8 cellular contexts compared by ENCODE assay signal in the genomic region with DNA sequence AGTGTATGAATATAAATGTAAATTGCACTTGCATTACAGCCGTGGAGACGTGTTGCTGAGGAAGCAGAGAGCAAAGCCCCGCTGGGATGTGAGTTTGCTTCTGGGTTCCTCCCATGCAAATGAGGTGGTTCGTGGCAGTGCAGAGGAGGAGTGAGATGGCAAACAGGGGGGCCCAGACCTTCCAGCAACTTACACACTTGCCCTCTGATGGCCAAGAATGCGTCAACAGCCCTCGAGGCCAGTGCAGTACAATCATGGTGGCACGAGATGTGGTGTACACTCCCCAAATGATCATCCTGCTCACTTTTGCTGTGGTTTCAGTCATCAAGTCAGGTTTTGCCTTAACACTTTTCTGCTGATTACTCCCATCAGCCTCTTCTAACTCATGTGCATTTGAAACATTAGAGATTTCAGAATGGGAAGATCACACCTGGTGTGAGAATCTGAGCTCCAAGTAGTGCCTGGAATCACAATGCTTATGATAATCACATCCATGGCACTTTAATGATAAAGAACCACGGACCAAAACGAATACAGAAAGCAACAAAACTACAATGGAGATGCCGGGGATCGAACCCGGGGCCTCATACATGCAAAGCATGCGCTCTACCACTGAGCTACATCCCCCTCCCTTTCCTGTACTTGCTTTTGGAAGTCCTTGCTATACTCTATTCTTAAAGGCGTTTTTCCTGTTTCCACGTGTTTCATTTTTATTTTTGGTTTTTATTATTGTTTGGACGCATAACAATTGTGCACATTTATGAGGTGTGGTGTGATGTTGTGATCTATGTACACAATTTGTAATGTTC. TPM values are rescaled to one million over a fixed set of nuclear protein-coding genes. Genes with fewer than 3 reads are reported as not detected.
DNase-seq lines count a peak whose midpoint lies in the region; ATAC-seq, FAIRE-seq and TF ChIP-seq lines count a peak whose summit lies in the region.

No MANE protein-coding gene starts in this region.

- H4K20me1 ChIP-seq in K562 (replicated peaks; ENCODE audit: control insufficient read depth, insufficient read depth, low read length) = no peaks in the 10 kb centered on the region
- H4K20me1 ChIP-seq in keratinocyte (ENCODE audit: control insufficient read depth, extremely low read depth, insufficient read depth, low read length) = no peaks in the 10 kb centered on the region

- ATAC-seq in GM18508 (IDR thresholded peaks at IDR 0.05; ENCODE audit: insufficient read depth, unreplicated experiment) = peak; percentile 29
- peak; percentile 47 for ATAC-seq in HG02870 (IDR thresholded peaks at IDR 0.05; ENCODE audit: unreplicated experiment)
- peak; percentile 12 for ATAC-seq in K562

- CTCF ChIA-PET in K562 (lab: Yijun Ruan, JAX; ENCODE audit: low intra/inter-chr PET ratio) = no interaction called here

- DNase-seq in SJCRH30 = peak; percentile 67 to 82
- DNase-seq in K562 (ENCODE audit: extremely low read depth in 1 of 4, low spot score in 3 of 4) = peak; percentile 27 to 82 (median 43)
- no peak for DNase-seq in keratinocyte (ENCODE audit: low read depth, low spot score)
- DNase-seq in stimulated activated CD4-positive, alpha-beta T cell treated with anti-CD3 and anti-CD28 coated beads, Interleukin-4, amount 100 ng/mL, for 24 hours = peak; percentile 88
- DNase-seq in NCI-H2171 (lab: John Stamatoyannopoulos, UW) = no peak
- DNase-seq in SKM-1 treated with dmso at 0.1 percent for 144 hours (lab: John Stamatoyannopoulos, UW; ENCODE audit: unreplicated experiment) = no peak

- no peaks in the 10 kb centered on the region for H3K36me3 ChIP-seq in SJCRH30
- no peaks in the 10 kb centered on the region for H3K36me3 ChIP-seq in K562 (ENCODE audit: control insufficient read depth, insufficient read depth, low read length)
- no peaks in the 10 kb centered on the region for H3K36me3 ChIP-seq in keratinocyte (ENCODE audit: control insufficient read depth in 2 of 2, extremely low read depth in 1 of 2, insufficient read depth in 2 of 2, low read length in 2 of 2)

- no peak for TF ChIP-seq RAD21 in K562 (CRISPR knock-in tag; conservative IDR thresholded peaks at IDR 0.05 in 1 of 2, IDR thresholded peaks at IDR 0.05 in 1 of 2)

- H3K9ac ChIP-seq in K562 (ENCODE audit: insufficient read depth in 1 of 2, low read depth in 2 of 2, low read length in 2 of 2) = peak overlapping the region; percentile 50 to 67; a peak in 3 of 4 replicates
- peak overlapping the region; percentile 100 for H3K9ac ChIP-seq in keratinocyte (ENCODE audit: control insufficient read depth, extremely low read depth, insufficient read depth, low read length)

- dilution Hi-C loops in keratinocyte (cut with MboI; ENCODE audit: extremely low pct_ligation_motif_present, low sequenced_read_pairs) = no loop called here

- peak; percentile 82 for TF ChIP-seq EP300 in K562 (IDR thresholded peaks at IDR 0.05; ENCODE audit: low read length)

- no peaks in the 10 kb centered on the region for H3K9me1 ChIP-seq in K562 (ENCODE audit: control insufficient read depth, insufficient read depth, low read length)
- no peaks in the 10 kb centered on the region for H3K9me1 ChIP-seq in keratinocyte (ENCODE audit: control insufficient read depth, extremely low read depth, insufficient read depth, low read length)

- H3K27me3 ChIP-seq in SJCRH30 = no peaks in the 10 kb centered on the region
- no peaks in the 10 kb centered on the region for H3K27me3 ChIP-seq in K562 (ENCODE audit: control insufficient read depth in 2 of 2, insufficient read depth in 2 of 2, low read length in 2 of 2)
- no peaks in the 10 kb centered on the region for H3K27me3 ChIP-seq in keratinocyte (ENCODE audit: control insufficient read depth, extremely low read depth, insufficient read depth, low read length)

- H3K4me3 ChIP-seq in SJCRH30 (peak overlapping the region; percentile 55), K562 (peak overlapping the region; percentile 41), keratinocyte (ENCODE audit: control insufficient read depth in 2 of 3, extremely low read depth in 1 of 3, insufficient read depth in 2 of 3, low read depth in 1 of 3, low read length in 3 of 3) (peak overlapping the region in 1 of 3 experiments; percentile 47)

- H3K79me2 ChIP-seq in K562 (ENCODE audit: control insufficient read depth, insufficient read depth, low read length) (no peaks in the 10 kb centered on the region), keratinocyte (ENCODE audit: control insufficient read depth, insufficient read depth, low read length) (no peaks in the 10 kb centered on the region)

- H3K4me1 ChIP-seq in SJCRH30 (peaks cover 17% of the 10 kb centered on the region), K562 (replicated peaks in 1 of 2; ENCODE audit: control insufficient read depth in 2 of 2, insufficient read depth in 2 of 2, low read length in 2 of 2) (peaks cover 25 to 43% of the 10 kb centered on the region in 2 experiments), keratinocyte (ENCODE audit: control insufficient read depth, extremely low read depth, insufficient read depth, low read length) (peaks cover 59% of the 10 kb centered on the region)

- peak overlapping the region; percentile 95; the same call in 1 of the 2 replicates for H3K27ac ChIP-seq in SJCRH30
- peak overlapping the region; percentile 100 for H3K27ac ChIP-seq in K562 (ENCODE audit: extremely low read depth, low read depth, low read length)
- H3K27ac ChIP-seq in keratinocyte (ENCODE audit: control insufficient read depth, insufficient read depth, low read length) = peak overlapping the region; percentile 100

- TF ChIP-seq CTCF in K562 (IDR thresholded peaks at IDR 0.05 in 2 of 3, conservative IDR thresholded peaks at IDR 0.05 in 1 of 3; ENCODE audit: insufficient read depth in 2 of 3, low read depth in 1 of 3, low read length in 3 of 3) (no peak), keratinocyte (optimal IDR thresholded peaks at IDR 0.05 in 1 of 3, IDR thresholded peaks at IDR 0.05 in 1 of 3, conservative IDR thresholded peaks at IDR 0.05 in 1 of 3; ENCODE audit: extremely low read depth in 1 of 3, insufficient read depth in 2 of 3, low read length in 3 of 3) (no peak)

- no peaks in the 10 kb centered on the region for H3K9me3 ChIP-seq in SJCRH30 (replicated peaks)
- no peaks in the 10 kb centered on the region for H3K9me3 ChIP-seq in K562 (replicated peaks; ENCODE audit: control insufficient read depth, insufficient read depth, low read depth, low read length)
- no peaks in the 10 kb centered on the region for H3K9me3 ChIP-seq in keratinocyte (ENCODE audit: control insufficient read depth, low read depth, low read length)

- peak; percentile 56 for FAIRE-seq in K562 (lab: Jason Lieb, UNC)
- no peak for FAIRE-seq in keratinocyte (lab: Jason Lieb, UNC)

- TF ChIP-seq POLR2A in K562 (conservative IDR thresholded peaks at IDR 0.05) = no peak

- POLR2A ChIA-PET in K562 (lab: Yijun Ruan, JAX) = interaction anchor here (0.6 to 9.2 kb wide), 7 partner anchors 8 to 96 kb away, joined by 3 to 123 read pairs (median 12); partner anchors contain the start of gene UBC

- peak overlapping the region; percentile 92 for H2AFZ ChIP-seq in K562 (ENCODE audit: low read depth, low read length)
- H2AFZ ChIP-seq in keratinocyte (ENCODE audit: control insufficient read depth, low read length) = peak overlapping the region; percentile 57

- H3K4me2 ChIP-seq in K562 (ENCODE audit: insufficient read depth, low read length) (peak overlapping the region; percentile 87), keratinocyte (ENCODE audit: control insufficient read depth, extremely low read depth, insufficient read depth, low read depth, low read length) (peak overlapping the region; percentile 72)

- 4% methylated on average over 16 of the region's 16 CpGs for whole genome bisulfite sequencing in K562 (ENCODE audit: insufficient coverage, low coverage, missing lambda C conversion rate)

- in situ Hi-C loops in K562 (cut with MboI) = no loop called here

- intact Hi-C loops in K562 (cut with micrococcal nuclease) = no loop called here

- no TSS peak for BruUV-seq in K562 (replicated peaks; lab: Mats Ljungman, UMichigan)

RNA-seq across cellular contexts. Expression of gene UBC, which starts 7.0 kb away (rescaled TPM):
- 492 and 503 TPM in 2 replicates for total RNA-seq in SJCRH30 (2014; rRNA removed; shearing (Covaris generic))
- total RNA-seq in K562 (2011; cell fraction: chromatin; rRNA removed; ENCODE audit: low replicate concordance) = 193 and 317 TPM in 2 replicates
- total RNA-seq in K562 (2011; cell fraction: nucleolus; rRNA removed) = 188 and 214 TPM in 2 replicates
- total RNA-seq in K562 (2011; cell fraction: nucleoplasm; rRNA removed) = 283 and 301 TPM in 2 replicates
- total RNA-seq in K562 (2014; rRNA removed) (717 and 744 TPM in 2 replicates), K562 (2014; rRNA removed; fragmentation: Illumina TruSeq; extraction: Trizol) (771 and 813 TPM in 2 replicates), K562 (2015; rRNA removed; fragmentation: Illumina TruSeq; extraction: Trizol) (795 and 812 TPM in 2 replicates), K562 (2021) (697 and 765 TPM in 2 replicates)
- polyA plus RNA-seq in K562 (2011; rRNA removed) (1,118 and 1,197 TPM in 2 replicates), K562 (2014; fragmentation: Illumina TruSeq; extraction: Trizol) (825 and 860 TPM in 2 replicates), K562 (2014; fragmentation: Nextera tagmentation; extraction: Ambion mirVana) (1,000 to 10,000 TPM in 1 of 2 experiments, 100 to 1,000 TPM in 1; 927 to 1,153 TPM), K562 (2014; rRNA removed) (533 and 624 TPM in 2 replicates), keratinocyte (2,363 to 3,215 TPM (median 2,781 TPM) in 3 replicates)
- polyA plus RNA-seq in K562 (2011; cell fraction: cytosol; rRNA removed) = 514 and 899 TPM in 2 replicates
- polyA plus RNA-seq in K562 (2011; cell fraction: nucleus; rRNA removed) = 518 and 627 TPM in 2 replicates
- polyA plus RNA-seq in K562 (2012) = 1,269 and 1,358 TPM in 2 replicates
- polyA minus RNA-seq in K562 (2011; rRNA and poly(A)+ RNA removed) = 765 and 975 TPM in 2 replicates
- 543 and 602 TPM in 2 replicates for polyA minus RNA-seq in K562 (2011; cell fraction: cytosol; rRNA and poly(A)+ RNA removed)
- polyA minus RNA-seq in K562 (2011; cell fraction: nucleus; rRNA and poly(A)+ RNA removed) = 77.0 and 177 TPM in 2 replicates
- polyA plus RNA-seq in keratinocyte (2011; ENCODE audit: low read depth) = 909 TPM
- polyA plus RNA-seq in keratinocyte (2011; cell fraction: cytosol; rRNA removed) = 2,585 and 2,764 TPM in 2 replicates
- 2,878 and 3,470 TPM in 2 replicates for polyA plus RNA-seq in keratinocyte (2011; cell fraction: nucleus; rRNA removed)
- polyA plus RNA-seq in keratinocyte (2012; ENCODE audit: low replicate concordance) = 1,598 and 2,691 TPM in 2 replicates
- 1,499 to 2,738 TPM (median 1,537 TPM) in 3 replicates for polyA minus RNA-seq in keratinocyte
- polyA minus RNA-seq in keratinocyte (2011; cell fraction: cytosol; rRNA and poly(A)+ RNA removed) = 715 TPM
- 471 and 865 TPM in 2 replicates for polyA minus RNA-seq in keratinocyte (2011; cell fraction: nucleus; rRNA and poly(A)+ RNA removed)

RNA-seq across cellular contexts. Expression of gene SCARB1, which starts 57.7 kb away (rescaled TPM):
- total RNA-seq in SJCRH30 (2014; rRNA removed; shearing (Covaris generic)) = 36.1 TPM in 2 replicates
- 238 and 543 TPM in 2 replicates for total RNA-seq in K562 (2011; cell fraction: chromatin; rRNA removed; ENCODE audit: low replicate concordance)
- 351 and 425 TPM in 2 replicates for total RNA-seq in K562 (2011; cell fraction: nucleolus; rRNA removed)
- 354 and 357 TPM in 2 replicates for total RNA-seq in K562 (2011; cell fraction: nucleoplasm; rRNA removed)
- total RNA-seq in K562 (2014; rRNA removed) (52.8 and 83.0 TPM in 2 replicates), K562 (2014; rRNA removed; fragmentation: Illumina TruSeq; extraction: Trizol) (30.9 and 38.4 TPM in 2 replicates), K562 (2015; rRNA removed; fragmentation: Illumina TruSeq; extraction: Trizol) (36.0 and 38.7 TPM in 2 replicates), K562 (2021) (148 and 157 TPM in 2 replicates)
- polyA plus RNA-seq in K562 (2011; rRNA removed) (81.9 and 168 TPM in 2 replicates), K562 (2014; fragmentation: Illumina TruSeq; extraction: Trizol) (143 and 152 TPM in 2 replicates), K562 (2014; fragmentation: Nextera tagmentation; extraction: Ambion mirVana) (1 to 10 TPM in 1 of 2 experiments, under 1 TPM in 1; 0.56 to 4.7 TPM), K562 (2014; rRNA removed) (79.2 and 92.6 TPM in 2 replicates), keratinocyte (40.9 to 80.6 TPM (median 41.4 TPM) in 3 replicates)
- polyA plus RNA-seq in K562 (2011; cell fraction: cytosol; rRNA removed) = 161 and 163 TPM in 2 replicates
- 435 and 491 TPM in 2 replicates for polyA plus RNA-seq in K562 (2011; cell fraction: nucleus; rRNA removed)
- 87.6 and 124 TPM in 2 replicates for polyA plus RNA-seq in K562 (2012)
- 83.0 and 106 TPM in 2 replicates for polyA minus RNA-seq in K562 (2011; rRNA and poly(A)+ RNA removed)
- 90.2 and 100 TPM in 2 replicates for polyA minus RNA-seq in K562 (2011; cell fraction: cytosol; rRNA and poly(A)+ RNA removed)
- 82.3 and 143 TPM in 2 replicates for polyA minus RNA-seq in K562 (2011; cell fraction: nucleus; rRNA and poly(A)+ RNA removed)
- 5.5 TPM for polyA plus RNA-seq in keratinocyte (2011; ENCODE audit: low read depth)
- 47.5 and 76.4 TPM in 2 replicates for polyA plus RNA-seq in keratinocyte (2011; cell fraction: cytosol; rRNA removed)
- polyA plus RNA-seq in keratinocyte (2011; cell fraction: nucleus; rRNA removed) = 160 and 185 TPM in 2 replicates
- polyA plus RNA-seq in keratinocyte (2012; ENCODE audit: low replicate concordance) = 27.4 and 72.2 TPM in 2 replicates
- 74.8 to 159 TPM (median 78.2 TPM) in 3 replicates for polyA minus RNA-seq in keratinocyte
- polyA minus RNA-seq in keratinocyte (2011; cell fraction: cytosol; rRNA and poly(A)+ RNA removed) = 76.9 TPM
- polyA minus RNA-seq in keratinocyte (2011; cell fraction: nucleus; rRNA and poly(A)+ RNA removed) = 131 and 159 TPM in 2 replicates

Comparison
In these comparisons a context has a peak if more than half of its experiments do, and no peak if none do; other contexts are left out.
1. DNase-seq: peak in SJCRH30 (2 of 2), K562 (4 of 4) and stimulated activated CD4-positive, alpha-beta T cell treated with anti-CD3 and anti-CD28 coated beads, Interleukin-4, amount 100 ng/mL, for 24 hours (single experiment); none in keratinocyte (single experiment), NCI-H2171 (single experiment) and SKM-1 treated with dmso at 0.1 percent for 144 hours (single experiment).
2. Peak in every context shown above with its lines, with median percentiles within 50 percentile points of each other: ATAC-seq and H3K27ac ChIP-seq.